18 cellular contexts compared by ENCODE assay signal in the genomic region with DNA sequence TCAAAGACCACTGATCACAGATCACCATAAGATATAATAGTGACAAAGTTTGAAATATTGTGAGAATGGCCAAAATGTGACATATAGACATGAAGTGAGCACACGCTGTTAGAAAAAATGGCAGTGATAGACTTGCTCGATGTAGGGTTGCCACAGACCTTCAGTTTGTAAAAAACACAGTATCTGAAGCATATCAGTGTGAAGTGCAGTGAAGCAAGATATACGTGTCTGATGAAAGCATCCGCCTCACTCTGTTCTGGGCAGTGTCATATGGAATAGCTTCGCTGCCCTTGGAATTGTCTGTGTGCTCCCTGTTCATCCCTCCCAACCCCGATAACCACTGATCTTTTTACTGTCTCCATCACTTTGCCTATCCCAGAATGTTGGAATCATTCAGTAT. TPM values are rescaled to one million over a fixed set of nuclear protein-coding genes. Genes with fewer than 3 reads are reported as not detected.
A peak's percentile ranks its signal among the peaks of the same experiment; 100 is the strongest.
DNase-seq lines count a peak whose midpoint lies in the region; ATAC-seq, FAIRE-seq and TF ChIP-seq lines count a peak whose summit lies in the region.
"Had no signal": no experiment of that assay in that cellular context is flagged by ENCODE, and none has a peak within 500 bp of the region (broad histone marks: within the 10 kb centered on the region; RNA-seq: fewer than 3 reads in every experiment).

No MANE protein-coding gene starts in this region.

- H3K36me3 Mint-ChIP-seq in naive B cell, result peaks cover 15 to 23% of the 10 kb centered on the region in 2 donors

- peak; percentile 79 for DNase-seq in GF-D8 (lab: John Stamatoyannopoulos, UW)
- DNase-seq in GM19239 (ENCODE audit: insufficient read length, low spot score), result no peak
- DNase-seq in naive B cell, result no peak
- DNase-seq in spleen, result no peak
- no peak for DNase-seq in islet precursor cell
- no peak for DNase-seq in A172 (ENCODE audit: low spot score)
- DNase-seq: HFFc6, NCI-H1092, NCI-H510A treated with DMSO at 0.1 percent for 48 hours, NCI-H82, PC-9, SJCRH30, T-helper 17 cell had no signal

- intact Hi-C loops in spleen (cut with DNase I; ENCODE audit: low total_unique reads), result no loop called here

- peaks cover 60 to 74% (median 71%) of the 10 kb centered on the region in 3 donors for H3K4me1 Mint-ChIP-seq in naive B cell

- ATAC-seq in HG03196 (IDR thresholded peaks at IDR 0.05; ENCODE audit: unreplicated experiment) (peak; percentile 41), naive B cell (ENCODE audit: low read depth in 2 of 2) (peak; percentile 77 to 86), GM18907 (IDR thresholded peaks at IDR 0.05; ENCODE audit: unreplicated experiment) (no peak)
- ATAC-seq: T-helper 17 cell had no signal

- no peak overlapping the region for H3K4me3 ChIP-seq in spleen
- H3K4me3 ChIP-seq: PC-9, SJCRH30 had no signal

- no peaks in the 10 kb centered on the region for H3K9me3 ChIP-seq in spleen
- H3K9me3 ChIP-seq: SJCRH30 had no signal

- no peaks in the 10 kb centered on the region for H3K9me3 Mint-ChIP-seq in naive B cell
- H3K9me3 Mint-ChIP-seq: HFFc6 had no signal

- no peaks in the 10 kb centered on the region for H3K27me3 ChIP-seq in spleen (replicated peaks in 1 of 7)
- H3K27me3 ChIP-seq: SJCRH30 had no signal

- 68 to 85% (median 76%) methylated on average over 6 of the region's 6 CpGs for WGBS in spleen, 5 donors

- peaks cover under 1 to 67% (median 14%) of the 10 kb centered on the region in 6 donors for H3K4me1 ChIP-seq in spleen
- H3K4me1 ChIP-seq: SJCRH30 had no signal

- no peak for TF ChIP-seq CTCF in spleen (IDR thresholded peaks at IDR 0.05 in 8 of 11, conservative IDR thresholded peaks at IDR 0.05 in 3 of 11)

- H3K27ac ChIP-seq in spleen, result no peak overlapping the region
- H3K27ac ChIP-seq: C4-2B, KMS-11, PC-9, SJCRH30 had no signal

- H3K27ac Mint-ChIP-seq in naive B cell, result peak overlapping the region; percentile 9 to 98 (median 71)
- H3K27ac Mint-ChIP-seq: HFFc6, T-helper 17 cell had no signal

- H3K27me3 Mint-ChIP-seq in naive B cell, result no peaks in the 10 kb centered on the region
- H3K27me3 Mint-ChIP-seq: T-helper 17 cell had no signal

- peak overlapping the region in 6 of 8 donors; percentile 2 to 75 (median 56) for H3K4me3 Mint-ChIP-seq in naive B cell
- H3K4me3 Mint-ChIP-seq: HFFc6, T-helper 17 cell had no signal

- TF ChIP-seq POLR2A in spleen (IDR thresholded peaks at IDR 0.05), result no peak

- H3K36me3 ChIP-seq in spleen, result peaks cover 0 to 36% (median 0%) of the 10 kb centered on the region in 6 donors

- FAIRE-seq in GM19239 (lab: Jason Lieb, UNC), result peak; percentile 56
- FAIRE-seq: H1 had no signal

RNA-seq across cellular contexts. Expression of gene GALNT2, which starts 50.7 kb away (rescaled TPM):
- 10 to 100 TPM; 15.1 to 22.4 (median 17.5) TPM for polyA plus RNA-seq in naive B cell (ENCODE audit: low read depth in 6 of 6)
- total RNA-seq in spleen, result 10 to 100 TPM; 31.0 to 44.8 (median 40.7) TPM
- 10 to 100 TPM in 2 of 3 donors, 1 to 10 TPM in 1; 7.9 to 13.3 (median 11.4) TPM for polyA plus RNA-seq in spleen
- total RNA-seq in A172 (2014; rRNA removed; shearing (Covaris generic)), result 79.8 and 84.9 TPM in 2 replicates
